8 cellular contexts compared by ENCODE assay signal in genomic region chr15:39934415-39935044, GRCh38. TPM values are rescaled to one million over a fixed set of nuclear protein-coding genes. Genes with fewer than 3 reads are reported as not detected.
DNase-seq lines count a peak whose midpoint lies in the region; ATAC-seq and TF ChIP-seq lines count a peak whose summit lies in the region.

No MANE protein-coding gene starts in this region.

- peaks cover 2% of the 10 kb centered on the region for H3K36me3 ChIP-seq in smooth muscle cell (ENCODE audit: low read depth)

- H3K9ac ChIP-seq in smooth muscle cell (ENCODE audit: low read depth) = peak overlapping the region; percentile 84

- peaks cover 28% of the 10 kb centered on the region for H4K20me1 ChIP-seq in smooth muscle cell (ENCODE audit: low read depth)

- H2AFZ ChIP-seq in smooth muscle cell (ENCODE audit: low read depth) = peak overlapping the region; percentile 77

- H3K79me2 ChIP-seq in smooth muscle cell (ENCODE audit: low read depth) = peaks cover 51% of the 10 kb centered on the region

- peaks cover 6% of the 10 kb centered on the region for H3F3A ChIP-seq in smooth muscle cell (ENCODE audit: low read depth)

- peak overlapping the region; percentile 95 for H3K4me2 ChIP-seq in smooth muscle cell

- 4% methylated on average over 11 of the region's 11 CpGs for WGBS in smooth muscle cell (ENCODE audit: low lambda C conversion rate)

- no peak for TF ChIP-seq CTCF in LNCaP clone FGC (IDR thresholded peaks at IDR 0.05; ENCODE audit: control insufficient read depth, extremely low read depth, insufficient read depth)
- TF ChIP-seq CTCF in smooth muscle cell (IDR thresholded peaks at IDR 0.05; ENCODE audit: borderline replicate concordance, insufficient read depth, poor library complexity, severe bottlenecking) = no peak

- no peak for DNase-seq in LNCaP clone FGC (ENCODE audit: low read depth)
- peak; percentile 60 for DNase-seq in astrocyte of the hippocampus (ENCODE audit: low read depth, low spot score)
- DNase-seq in inferior parietal cortex (ENCODE audit: extremely low spot score) = peak; percentile 45
- DNase-seq in smooth muscle cell (lab: John Stamatoyannopoulos, UW; ENCODE audit: unreplicated experiment) = no peak
- DNase-seq in mesenteric fat pad (ENCODE audit: low spot score) = no peak
- DNase-seq in NCI-H2029 (lab: John Stamatoyannopoulos, UW) = no peak
- no peak for DNase-seq in GOT3 (lab: John Stamatoyannopoulos, UW)

- H3K4me1 ChIP-seq in smooth muscle cell (ENCODE audit: low read depth) = peaks cover 24% of the 10 kb centered on the region

- H3K27ac ChIP-seq in smooth muscle cell (ENCODE audit: low read depth) = peak overlapping the region; percentile 91

- H3K9me3 ChIP-seq in smooth muscle cell (replicated peaks; ENCODE audit: low read depth) = no peaks in the 10 kb centered on the region

- H3K4me3 ChIP-seq in LNCaP clone FGC (ENCODE audit: low read depth, low read length) = peak overlapping the region; percentile 67
- H3K4me3 ChIP-seq in smooth muscle cell = peak overlapping the region; percentile 76

- H3K27me3 ChIP-seq in smooth muscle cell (ENCODE audit: low read depth) = no peaks in the 10 kb centered on the region

- ATAC-seq in GM18907 (IDR thresholded peaks at IDR 0.05; ENCODE audit: unreplicated experiment) = peak; percentile 18

RNA-seq across cellular contexts. Expression of gene EIF2AK4, which starts 0.6 kb away (rescaled TPM):
- total RNA-seq in smooth muscle cell (56.5 and 59.0 TPM in 2 replicates), mesenteric fat pad (39.1 TPM)
- 69.2 and 72.9 TPM in 2 replicates for polyA plus RNA-seq in smooth muscle cell

RNA-seq across cellular contexts. Expression of gene GPR176, which starts 14.5 kb away (rescaled TPM):
- total RNA-seq in smooth muscle cell (20.0 and 23.8 TPM in 2 replicates), mesenteric fat pad (8.2 TPM)
- polyA plus RNA-seq in smooth muscle cell = 17.0 and 22.4 TPM in 2 replicates

Comparison
In these comparisons a context has a peak if more than half of its experiments do, and no peak if none do; other contexts are left out.
1. DNase-seq: peak in astrocyte of the hippocampus (single experiment) and inferior parietal cortex (single experiment); none in LNCaP clone FGC (single experiment), smooth muscle cell (single experiment), mesenteric fat pad (single experiment), NCI-H2029 (single experiment) and GOT3 (single experiment).